Comparison of ENCODE assay signal across 2 cellular contexts in genomic region chr10:119210633-119211032, GRCh38.
TF ChIP-seq lines count a peak whose summit lies in the region.

No MANE protein-coding gene starts in this region.

TF ChIP-seq in HEK293T, 16 proteins besides CTCF, POLR2A, EP300 and RAD21 (continued from another document):
- no peak for TF ChIP-seq PKNOX1 (IDR thresholded peaks at IDR 0.05)
- TF ChIP-seq FOXM1 (IDR thresholded peaks at IDR 0.05; ENCODE audit: borderline replicate concordance): no peak
- TF ChIP-seq ZNF384 (IDR thresholded peaks at IDR 0.05): no peak
- no peak for TF ChIP-seq SP1 (IDR thresholded peaks at IDR 0.05)
- TF ChIP-seq L3MBTL2 (conservative IDR thresholded peaks at IDR 0.05): no peak
- no peak for TF ChIP-seq SUZ12 (IDR thresholded peaks at IDR 0.05)
- no peak for TF ChIP-seq ELF4 (IDR thresholded peaks at IDR 0.05)
- TF ChIP-seq ARNT (IDR thresholded peaks at IDR 0.05): no peak
- TF ChIP-seq FOXA1 (IDR thresholded peaks at IDR 0.05): no peak
- no peak for TF ChIP-seq FOXK2 (IDR thresholded peaks at IDR 0.05)
- TF ChIP-seq TARDBP (IDR thresholded peaks at IDR 0.05): no peak
- TF ChIP-seq LEF1 (IDR thresholded peaks at IDR 0.05; ENCODE audit: borderline replicate concordance): no peak
- TF ChIP-seq BHLHE40 (IDR thresholded peaks at IDR 0.05; ENCODE audit: borderline replicate concordance): no peak
- no peak for TF ChIP-seq NFRKB (IDR thresholded peaks at IDR 0.05)
- no peak for TF ChIP-seq CTBP1 (IDR thresholded peaks at IDR 0.05; ENCODE audit: borderline replicate concordance)

TF ChIP-seq in WTC11, 78 proteins besides CTCF, POLR2A, EP300 and RAD21 (continued from another document):
- TF ChIP-seq ZNF423 (CRISPR knock-in tag; IDR thresholded peaks at IDR 0.05) (no peak), PRDM15 (CRISPR knock-in tag; IDR thresholded peaks at IDR 0.05) (no peak), STAT6 (CRISPR knock-in tag; conservative IDR thresholded peaks at IDR 0.05; ENCODE audit: low read depth) (no peak), SOX15 (CRISPR knock-in tag; IDR thresholded peaks at IDR 0.05) (no peak), AFF4 (CRISPR knock-in tag; IDR thresholded peaks at IDR 0.05; ENCODE audit: borderline replicate concordance) (no peak), GABPB1 (CRISPR knock-in tag; IDR thresholded peaks at IDR 0.05) (no peak), IRF1 (CRISPR knock-in tag; IDR thresholded peaks at IDR 0.05) (no peak), ZSCAN18 (CRISPR knock-in tag; IDR thresholded peaks at IDR 0.05) (no peak), E2F5 (CRISPR knock-in tag; IDR thresholded peaks at IDR 0.05) (no peak), IRF2 (CRISPR knock-in tag; IDR thresholded peaks at IDR 0.05; ENCODE audit: borderline replicate concordance, low read depth) (no peak), JUN (CRISPR knock-in tag; IDR thresholded peaks at IDR 0.05) (no peak)
